In genomic region chr10:6202098-6202683, GRCh38 we compare ENCODE assay signal across 1 cellular context.
A peak's percentile ranks its signal among the peaks of the same experiment; 100 is the strongest.
TF ChIP-seq lines count a peak whose summit lies in the region.

No MANE protein-coding gene starts in this region.

TF ChIP-seq in HepG2, 621 proteins besides CTCF, POLR2A, EP300 and RAD21 (continued from another document):
- TF ChIP-seq, protein P1, sequence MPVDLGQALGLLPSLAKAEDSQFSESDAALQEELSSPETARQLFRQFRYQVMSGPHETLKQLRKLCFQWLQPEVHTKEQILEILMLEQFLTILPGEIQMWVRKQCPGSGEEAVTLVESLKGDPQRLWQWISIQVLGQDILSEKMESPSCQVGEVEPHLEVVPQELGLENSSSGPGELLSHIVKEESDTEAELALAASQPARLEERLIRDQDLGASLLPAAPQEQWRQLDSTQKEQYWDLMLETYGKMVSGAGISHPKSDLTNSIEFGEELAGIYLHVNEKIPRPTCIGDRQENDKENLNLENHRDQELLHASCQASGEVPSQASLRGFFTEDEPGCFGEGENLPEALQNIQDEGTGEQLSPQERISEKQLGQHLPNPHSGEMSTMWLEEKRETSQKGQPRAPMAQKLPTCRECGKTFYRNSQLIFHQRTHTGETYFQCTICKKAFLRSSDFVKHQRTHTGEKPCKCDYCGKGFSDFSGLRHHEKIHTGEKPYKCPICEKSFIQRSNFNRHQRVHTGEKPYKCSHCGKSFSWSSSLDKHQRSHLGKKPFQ (CRISPR knock-in tag; IDR thresholded peaks at IDR 0.05; ENCODE audit: insufficient replicate concordance) = peak; percentile 11
- peak; percentile 2; the same call in 1 of the 2 replicates for TF ChIP-seq ELF1 (CRISPR knock-in tag; IDR thresholded peaks at IDR 0.05)
- peak; percentile 55; the same call in 1 of the 2 replicates for TF ChIP-seq BRD4 (CRISPR knock-in tag; IDR thresholded peaks at IDR 0.05)
- 0 out of 2 replicates have a peak, but pooled peaks have one; percentile 7 for TF ChIP-seq ATF7-NPFF (CRISPR knock-in tag; IDR thresholded peaks at IDR 0.05; ENCODE audit: low read depth)
- peak; percentile 16; the same call in 1 of the 2 replicates for TF ChIP-seq ZNF430 (CRISPR knock-in tag; IDR thresholded peaks at IDR 0.05)
- no peak for TF ChIP-seq SALL1 (CRISPR knock-in tag; IDR thresholded peaks at IDR 0.05)
- 0 out of 2 replicates have a peak, but pooled peaks have one; percentile 16 for TF ChIP-seq NFKB2 (CRISPR knock-in tag; IDR thresholded peaks at IDR 0.05; ENCODE audit: borderline replicate concordance)
- TF ChIP-seq, protein P2, sequence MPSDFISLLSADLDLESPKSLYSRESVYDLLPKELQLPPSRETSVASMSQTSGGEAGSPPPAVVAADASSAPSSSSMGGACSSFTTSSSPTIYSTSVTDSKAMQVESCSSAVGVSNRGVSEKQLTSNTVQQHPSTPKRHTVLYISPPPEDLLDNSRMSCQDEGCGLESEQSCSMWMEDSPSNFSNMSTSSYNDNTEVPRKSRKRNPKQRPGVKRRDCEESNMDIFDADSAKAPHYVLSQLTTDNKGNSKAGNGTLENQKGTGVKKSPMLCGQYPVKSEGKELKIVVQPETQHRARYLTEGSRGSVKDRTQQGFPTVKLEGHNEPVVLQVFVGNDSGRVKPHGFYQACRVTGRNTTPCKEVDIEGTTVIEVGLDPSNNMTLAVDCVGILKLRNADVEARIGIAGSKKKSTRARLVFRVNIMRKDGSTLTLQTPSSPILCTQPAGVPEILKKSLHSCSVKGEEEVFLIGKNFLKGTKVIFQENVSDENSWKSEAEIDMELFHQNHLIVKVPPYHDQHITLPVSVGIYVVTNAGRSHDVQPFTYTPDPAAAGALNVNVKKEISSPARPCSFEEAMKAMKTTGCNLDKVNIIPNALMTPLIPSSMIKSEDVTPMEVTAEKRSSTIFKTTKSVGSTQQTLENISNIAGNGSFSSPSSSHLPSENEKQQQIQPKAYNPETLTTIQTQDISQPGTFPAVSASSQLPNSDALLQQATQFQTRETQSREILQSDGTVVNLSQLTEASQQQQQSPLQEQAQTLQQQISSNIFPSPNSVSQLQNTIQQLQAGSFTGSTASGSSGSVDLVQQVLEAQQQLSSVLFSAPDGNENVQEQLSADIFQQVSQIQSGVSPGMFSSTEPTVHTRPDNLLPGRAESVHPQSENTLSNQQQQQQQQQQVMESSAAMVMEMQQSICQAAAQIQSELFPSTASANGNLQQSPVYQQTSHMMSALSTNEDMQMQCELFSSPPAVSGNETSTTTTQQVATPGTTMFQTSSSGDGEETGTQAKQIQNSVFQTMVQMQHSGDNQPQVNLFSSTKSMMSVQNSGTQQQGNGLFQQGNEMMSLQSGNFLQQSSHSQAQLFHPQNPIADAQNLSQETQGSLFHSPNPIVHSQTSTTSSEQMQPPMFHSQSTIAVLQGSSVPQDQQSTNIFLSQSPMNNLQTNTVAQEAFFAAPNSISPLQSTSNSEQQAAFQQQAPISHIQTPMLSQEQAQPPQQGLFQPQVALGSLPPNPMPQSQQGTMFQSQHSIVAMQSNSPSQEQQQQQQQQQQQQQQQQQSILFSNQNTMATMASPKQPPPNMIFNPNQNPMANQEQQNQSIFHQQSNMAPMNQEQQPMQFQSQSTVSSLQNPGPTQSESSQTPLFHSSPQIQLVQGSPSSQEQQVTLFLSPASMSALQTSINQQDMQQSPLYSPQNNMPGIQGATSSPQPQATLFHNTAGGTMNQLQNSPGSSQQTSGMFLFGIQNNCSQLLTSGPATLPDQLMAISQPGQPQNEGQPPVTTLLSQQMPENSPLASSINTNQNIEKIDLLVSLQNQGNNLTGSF (CRISPR knock-in tag; IDR thresholded peaks at IDR 0.05) = 0 out of 2 replicates have a peak, but pooled peaks have one; percentile 1
- no peak for TF ChIP-seq ZNF432 (CRISPR knock-in tag; IDR thresholded peaks at IDR 0.05; ENCODE audit: borderline replicate concordance)
- 0 out of 2 replicates have a peak, but pooled peaks have one; percentile 1 for TF ChIP-seq ZBTB20 (CRISPR knock-in tag; IDR thresholded peaks at IDR 0.05; ENCODE audit: borderline replicate concordance, low read depth)
- no peak for TF ChIP-seq ZNF646 (CRISPR knock-in tag; IDR thresholded peaks at IDR 0.05)
